ENCODE assay signal across 8 cellular contexts in the genomic region with DNA sequence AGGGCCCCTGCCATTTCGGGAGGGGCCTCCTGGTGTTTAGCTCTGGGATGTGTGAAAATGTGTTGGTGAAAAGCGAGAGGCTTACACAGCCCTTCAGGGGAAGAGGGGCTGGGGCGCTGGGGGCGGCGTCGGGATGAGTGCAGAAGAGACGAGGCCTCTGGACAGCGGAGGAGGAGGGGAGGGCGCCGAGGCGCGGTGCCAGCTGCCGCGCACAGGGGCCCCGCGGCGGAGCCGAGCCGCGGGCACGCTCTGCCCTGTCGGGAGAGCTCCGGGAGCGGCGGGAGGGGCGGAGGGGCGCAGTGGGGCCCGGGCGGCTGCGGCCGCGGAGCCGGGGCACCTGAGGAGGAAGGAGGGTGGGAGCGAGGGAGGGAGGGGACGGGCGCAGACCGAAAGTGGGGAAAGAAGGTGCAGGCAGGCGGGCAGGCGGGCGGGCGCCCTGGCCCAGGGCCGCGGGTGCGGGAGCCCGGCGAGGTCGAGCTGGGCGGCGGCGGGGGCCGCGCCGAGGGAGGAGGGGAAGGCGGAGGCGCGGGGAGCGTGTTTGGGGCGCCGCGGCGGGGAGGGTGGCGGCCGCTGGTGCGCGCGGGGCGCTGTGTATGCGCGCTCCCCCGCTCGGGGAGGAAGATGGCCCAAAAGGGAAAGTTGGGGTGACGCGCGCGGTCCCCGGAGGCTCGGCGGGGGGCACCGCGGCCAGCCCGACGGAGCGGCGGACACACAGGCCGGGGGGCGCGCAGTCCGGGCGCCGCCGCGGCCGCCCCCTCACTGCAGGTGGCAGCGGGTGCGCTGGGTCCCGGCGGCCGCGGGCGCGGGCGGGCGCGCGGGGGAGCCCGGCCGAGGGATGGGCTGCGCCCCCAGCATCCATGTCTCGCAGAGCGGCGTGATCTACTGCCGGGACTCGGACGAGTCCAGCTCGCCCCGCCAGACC. TPM values are rescaled to one million over a fixed set of nuclear protein-coding genes. Genes with fewer than 3 reads are reported as not detected.
DNase-seq lines count a peak whose midpoint lies in the region; ATAC-seq and TF ChIP-seq lines count a peak whose summit lies in the region.

A gene with protein sequence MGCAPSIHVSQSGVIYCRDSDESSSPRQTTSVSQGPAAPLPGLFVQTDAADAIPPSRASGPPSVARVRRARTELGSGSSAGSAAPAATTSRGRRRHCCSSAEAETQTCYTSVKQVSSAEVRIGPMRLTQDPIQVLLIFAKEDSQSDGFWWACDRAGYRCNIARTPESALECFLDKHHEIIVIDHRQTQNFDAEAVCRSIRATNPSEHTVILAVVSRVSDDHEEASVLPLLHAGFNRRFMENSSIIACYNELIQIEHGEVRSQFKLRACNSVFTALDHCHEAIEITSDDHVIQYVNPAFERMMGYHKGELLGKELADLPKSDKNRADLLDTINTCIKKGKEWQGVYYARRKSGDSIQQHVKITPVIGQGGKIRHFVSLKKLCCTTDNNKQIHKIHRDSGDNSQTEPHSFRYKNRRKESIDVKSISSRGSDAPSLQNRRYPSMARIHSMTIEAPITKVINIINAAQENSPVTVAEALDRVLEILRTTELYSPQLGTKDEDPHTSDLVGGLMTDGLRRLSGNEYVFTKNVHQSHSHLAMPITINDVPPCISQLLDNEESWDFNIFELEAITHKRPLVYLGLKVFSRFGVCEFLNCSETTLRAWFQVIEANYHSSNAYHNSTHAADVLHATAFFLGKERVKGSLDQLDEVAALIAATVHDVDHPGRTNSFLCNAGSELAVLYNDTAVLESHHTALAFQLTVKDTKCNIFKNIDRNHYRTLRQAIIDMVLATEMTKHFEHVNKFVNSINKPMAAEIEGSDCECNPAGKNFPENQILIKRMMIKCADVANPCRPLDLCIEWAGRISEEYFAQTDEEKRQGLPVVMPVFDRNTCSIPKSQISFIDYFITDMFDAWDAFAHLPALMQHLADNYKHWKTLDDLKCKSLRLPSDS (plus strand): TSS at position 590 of the 922 bp plus-strand sequence. CDS start 246 bp downstream, at position 836.

- H3K27me3 Mint-ChIP-seq in activated T-cell treated with anti-CD3 and anti-CD28 coated beads, Interleukin-2, amount 50 U/mL, for 24 hours, result peaks cover 67% of the 10 kb centered on the region

- no peaks in the 10 kb centered on the region for H3K36me3 ChIP-seq in right atrium auricular region

- H3K4me3 ChIP-seq in right atrium auricular region, result peak within 1 kb of the TSS; percentile 62 to 69

- H3K9me3 ChIP-seq in right atrium auricular region, result no peaks in the 10 kb centered on the region

- no peak for ATAC-seq in HG02571 (IDR thresholded peaks at IDR 0.05; ENCODE audit: unreplicated experiment)

- no peak within 1 kb of the TSS for H3K27ac Mint-ChIP-seq in activated T-cell treated with anti-CD3 and anti-CD28 coated beads, Interleukin-2, amount 50 U/mL, for 24 hours

- H3K4me3 Mint-ChIP-seq in activated T-cell treated with anti-CD3 and anti-CD28 coated beads, Interleukin-2, amount 50 U/mL, for 24 hours, result peak within 1 kb of the TSS; percentile 74

- no peaks in the 10 kb centered on the region for H3K36me3 Mint-ChIP-seq in activated T-cell treated with anti-CD3 and anti-CD28 coated beads, Interleukin-2, amount 50 U/mL, for 24 hours (ENCODE audit: low read depth)

- H3K27ac ChIP-seq in right atrium auricular region, result peak within 1 kb of the TSS; percentile 66 to 83

- DNase-seq in NCI-H2029 (lab: John Stamatoyannopoulos, UW), result peak; percentile 16
- DNase-seq in NCI-H2029 treated with DMSO at 0.1 percent for 48 hours (lab: John Stamatoyannopoulos, UW), result no peak
- peak; percentile 39 for DNase-seq in activated T-cell treated with anti-CD3 and anti-CD28 coated beads, Interleukin-2, amount 50 U/mL, for 24 hours
- no peak for DNase-seq in right atrium auricular region (ENCODE audit: low spot score)
- DNase-seq in retina, result peak; percentile 49
- no peak for DNase-seq in RPMI8226
- no peak for DNase-seq in central memory CD4-positive, alpha-beta T cell

- no peak for TF ChIP-seq CTCF in right atrium auricular region (IDR thresholded peaks at IDR 0.05)

- H3K4me1 Mint-ChIP-seq in activated T-cell treated with anti-CD3 and anti-CD28 coated beads, Interleukin-2, amount 50 U/mL, for 24 hours (ENCODE audit: low read depth), result peaks cover 11% of the 10 kb centered on the region

- H3K9me3 Mint-ChIP-seq in activated T-cell treated with anti-CD3 and anti-CD28 coated beads, Interleukin-2, amount 50 U/mL, for 24 hours, result no peaks in the 10 kb centered on the region

- no peaks in the 10 kb centered on the region for H3K27me3 ChIP-seq in right atrium auricular region

- peaks cover 0 to 21% of the 10 kb centered on the region in 2 donors for H3K4me1 ChIP-seq in right atrium auricular region

RNA-seq across cellular contexts. Expression of the gene that starts here (rescaled TPM):
- total RNA-seq in right atrium auricular region, result 10 to 100 TPM; 22.2 to 64.5 TPM

Comparison
In these comparisons a context has a peak if more than half of its experiments do, and no peak if none do; other contexts are left out.
1. DNase-seq: peak in NCI-H2029 (single experiment), activated T-cell treated with anti-CD3 and anti-CD28 coated beads, Interleukin-2, amount 50 U/mL, for 24 hours (single experiment) and retina (single experiment); none in NCI-H2029 treated with DMSO at 0.1 percent for 48 hours (single experiment), right atrium auricular region (single experiment), RPMI8226 (single experiment) and central memory CD4-positive, alpha-beta T cell (single experiment).